Comparison of ENCODE assay signal across 12 cellular contexts in the genomic region with DNA sequence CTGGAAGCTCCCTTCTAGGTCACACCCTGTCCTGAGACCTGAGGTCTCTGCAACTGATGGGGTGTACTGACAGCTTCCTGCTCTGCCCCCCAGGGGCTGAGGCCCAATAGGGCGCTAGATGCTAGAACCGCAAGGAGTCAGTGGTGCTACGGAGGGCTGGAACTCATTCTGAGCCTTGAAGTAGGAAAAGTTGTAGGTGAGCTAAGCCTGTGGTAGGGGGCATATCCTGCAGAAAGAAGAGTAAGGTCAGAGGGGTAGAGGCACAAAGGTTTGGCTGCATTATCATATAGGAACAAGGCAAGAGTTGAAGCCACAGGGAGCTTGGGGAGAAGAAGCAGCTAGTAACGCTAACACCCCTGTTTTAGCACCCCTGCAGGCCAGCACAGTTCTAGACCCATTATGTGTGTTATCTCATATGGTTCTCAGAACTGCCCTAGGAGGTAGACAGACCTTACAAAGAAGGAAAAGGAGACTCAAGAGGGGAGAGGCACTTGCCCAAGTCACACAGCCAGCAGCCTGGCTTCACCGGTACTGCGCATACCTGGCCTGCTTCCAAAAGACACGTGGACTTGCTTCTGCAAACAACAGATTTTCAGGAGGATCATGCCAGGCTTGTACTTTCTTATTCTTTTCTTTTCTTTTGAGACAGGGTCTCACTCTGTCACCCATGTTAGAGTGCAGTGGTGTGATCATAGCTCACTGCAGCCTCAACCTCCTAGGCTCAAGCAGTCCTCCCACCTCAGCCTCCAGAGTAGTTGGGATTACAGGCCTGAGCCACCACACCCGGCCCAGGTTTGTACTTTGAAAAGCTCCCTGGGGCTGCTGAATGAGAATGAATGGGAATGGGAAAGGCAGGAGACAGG.
DNase-seq lines count a peak whose midpoint lies in the region; ATAC-seq, FAIRE-seq and TF ChIP-seq lines count a peak whose summit lies in the region.
"Had no signal": no experiment of that assay in that cellular context is flagged by ENCODE, and none has a peak within 500 bp of the region (broad histone marks: within the 10 kb centered on the region; RNA-seq: fewer than 3 reads in every experiment).

No MANE protein-coding gene starts in this region.

- no peak for FAIRE-seq in H1 (lab: Jason Lieb, UNC)
- FAIRE-seq: astrocyte had no signal

- TF ChIP-seq POLR2A in H1 (IDR thresholded peaks at IDR 0.05; ENCODE audit: control extremely low read depth in 1 of 2, low read depth in 2 of 2, low read length in 2 of 2): no peak

- H3K18ac ChIP-seq in H1 (ENCODE audit: extremely low read depth, low read length): no peak overlapping the region

- peak overlapping the region; percentile 69; the same call in 1 of the 2 replicates for H2BK20ac ChIP-seq in H1 (ENCODE audit: low read length)

- BruUV-seq in Calu3 (replicated peaks; lab: Mats Ljungman, UMichigan): no TSS peak

- peaks cover 0 to 8% (median under 1%) of the 10 kb centered on the region in 4 experiments; a peak in 3 of 7 replicates for H3K4me1 ChIP-seq in H1 (replicated peaks in 1 of 4; ENCODE audit: control insufficient read depth in 3 of 4, insufficient read depth in 4 of 4, low read length in 3 of 4)

- no peak overlapping the region for H4K8ac ChIP-seq in H1 (ENCODE audit: extremely low read depth, insufficient read depth, low read length)

- no peak overlapping the region for H4K5ac ChIP-seq in H1 (ENCODE audit: insufficient read length, low read depth, low read length)

- H2BK12ac ChIP-seq in H1 (ENCODE audit: low read depth, low read length): no peak overlapping the region

- no peak for TF ChIP-seq EP300 in H1 (IDR thresholded peaks at IDR 0.05; ENCODE audit: borderline replicate concordance in 1 of 2, low read depth in 2 of 2, low read length in 2 of 2)

- H3K56ac ChIP-seq in H1 (replicated peaks; ENCODE audit: insufficient read length, low read depth, low read length): no peak overlapping the region

- H3K36me3 Mint-ChIP-seq in Calu3 (ENCODE audit: insufficient read depth, unreplicated experiment): no peaks in the 10 kb centered on the region
- no peaks in the 10 kb centered on the region for H3K36me3 Mint-ChIP-seq in nephron progenitor cell (ENCODE audit: low read depth)

- WGBS in H1 (ENCODE audit: extremely low coverage in 1 of 2, insufficient coverage in 1 of 2, insufficient read length in 1 of 2, insufficient replicate concordance in 2 of 2, low coverage in 1 of 2, low lambda C conversion rate in 2 of 2, missing lambda C conversion rate in 1 of 2), 2 experiments: 78% methylated on average over 8 of the region's 8 CpGs; no CpG with 5 or more reads in 1 of the 2 experiments

- no peaks in the 10 kb centered on the region for H3K79me1 ChIP-seq in H1 (ENCODE audit: low read depth, low read length)

- no peaks in the 10 kb centered on the region for H3K27me3 ChIP-seq in H1 (replicated peaks in 1 of 4; ENCODE audit: control insufficient read depth in 3 of 4, extremely low read depth in 1 of 4, insufficient read depth in 3 of 4, low read length in 3 of 4)

- no peak overlapping the region for H3K4me3 Mint-ChIP-seq in Calu3 (ENCODE audit: low read depth, unreplicated experiment)
- H3K4me3 Mint-ChIP-seq in nephron progenitor cell: no peak overlapping the region
- H3K4me3 Mint-ChIP-seq: T-helper 1 cell treated with Interleukin-12 subunit alpha and Interleukin-12 subunit beta and Interleukin-4 antibody, amounts not matched to agents 30 μg/mL and 1 μg/mL, for 36 hours had no signal

- no peaks in the 10 kb centered on the region for H3K36me3 ChIP-seq in H1 (ENCODE audit: control insufficient read depth in 2 of 4, insufficient read depth in 4 of 4, low read length in 3 of 4)

- H3K4me3 ChIP-seq in H1 (ENCODE audit: extremely low read depth in 1 of 4, insufficient read depth in 2 of 4, low read depth in 3 of 4, low read length in 4 of 4): no peak overlapping the region
- H3K4me3 ChIP-seq: smooth muscle cell had no signal

- H3K9me3 Mint-ChIP-seq in Calu3 (ENCODE audit: low read depth, unreplicated experiment) (peaks cover 5% of the 10 kb centered on the region), nephron progenitor cell (peaks cover 8% of the 10 kb centered on the region)
- H3K9me3 Mint-ChIP-seq: T-helper 1 cell treated with Interleukin-12 subunit alpha and Interleukin-12 subunit beta and Interleukin-4 antibody, amounts not matched to agents 30 μg/mL and 1 μg/mL, for 36 hours had no signal

- no peak overlapping the region for H2BK5ac ChIP-seq in H1 (ENCODE audit: low read depth, low read length)

- H3K27me3 Mint-ChIP-seq in Calu3 (ENCODE audit: unreplicated experiment) (no peaks in the 10 kb centered on the region), nephron progenitor cell (ENCODE audit: low read depth, poor library complexity) (peaks cover 29% of the 10 kb centered on the region)

- no peaks in the 10 kb centered on the region for H4K20me1 ChIP-seq in H1 (replicated peaks in 1 of 2; ENCODE audit: control insufficient read depth in 1 of 2, insufficient read depth in 2 of 2, low read length in 2 of 2)

- H3K23ac ChIP-seq in H1 (ENCODE audit: insufficient read length): no peak overlapping the region

- H3K4me1 Mint-ChIP-seq in Calu3 (ENCODE audit: low read depth, unreplicated experiment) (peaks cover 29% of the 10 kb centered on the region), nephron progenitor cell (peaks cover 17% of the 10 kb centered on the region)

- no peak for TF ChIP-seq RAD21 in H1 (IDR thresholded peaks at IDR 0.05 in 1 of 2, conservative IDR thresholded peaks at IDR 0.05 in 1 of 2; ENCODE audit: low read depth in 2 of 2, low read length in 2 of 2)

- no peak for TF ChIP-seq CTCF in Calu3 (IDR thresholded peaks at IDR 0.05; ENCODE audit: unreplicated experiment)
- TF ChIP-seq CTCF in H1 (IDR thresholded peaks at IDR 0.05; ENCODE audit: control extremely low read depth in 1 of 3, insufficient read depth in 1 of 3, low read depth in 1 of 3, low read length in 3 of 3): no peak
- TF ChIP-seq CTCF in nephron progenitor cell (IDR thresholded peaks at IDR 0.05): no peak

- H3K9me3 ChIP-seq in H1 (ENCODE audit: insufficient read depth in 2 of 2, low read depth in 1 of 2, low read length in 1 of 2): no peaks in the 10 kb centered on the region

- peak overlapping the region; percentile 8 for H3K27ac Mint-ChIP-seq in Calu3 (ENCODE audit: unreplicated experiment)
- H3K27ac Mint-ChIP-seq in nephron progenitor cell: peak overlapping the region; percentile 55
- H3K27ac Mint-ChIP-seq: T-helper 1 cell treated with Interleukin-12 subunit alpha and Interleukin-12 subunit beta and Interleukin-4 antibody, amounts not matched to agents 30 μg/mL and 1 μg/mL, for 36 hours had no signal

- H3K4me2 ChIP-seq in H1 (ENCODE audit: insufficient read depth in 1 of 2, low read depth in 2 of 2, low read length in 2 of 2): no peak overlapping the region
- H3K4me2 ChIP-seq: smooth muscle cell had no signal

- H2BK15ac ChIP-seq in H1 (ENCODE audit: low read length): 0 out of 2 replicates have a peak overlapping the region, but pooled peaks have one; percentile 41

- H2AFZ ChIP-seq in H1 (ENCODE audit: low read length): no peak overlapping the region

- ATAC-seq in HG03442 (IDR thresholded peaks at IDR 0.05; ENCODE audit: unreplicated experiment) (no peak), HG02938 (IDR thresholded peaks at IDR 0.05; ENCODE audit: unreplicated experiment) (no peak)

- H3K9ac ChIP-seq in H1 (replicated peaks in 1 of 4; ENCODE audit: extremely low read depth in 1 of 4, low read depth in 3 of 4, low read length in 3 of 4): no peak overlapping the region

- H3K4ac ChIP-seq in H1 (replicated peaks; ENCODE audit: insufficient read length, low read depth, low read length): no peak overlapping the region

- no peaks in the 10 kb centered on the region for H3K79me2 ChIP-seq in H1 (ENCODE audit: control insufficient read depth in 1 of 2, insufficient read depth in 2 of 2, low read length in 2 of 2)

- H2AK5ac ChIP-seq in H1 (ENCODE audit: low read depth, low read length): peak overlapping the region; percentile 53; the same call in 1 of the 2 replicates

- POLR2A ChIA-PET in H1 (lab: Charles Lee; ENCODE audit: partially characterized antibody): interaction anchor here (0.8 to 1.5 kb wide), 3 partner anchors 14 to 23 kb away, joined by 3 to 4 read pairs (median 3); no protein-coding TSS in a partner anchor

- peak; percentile 75 for DNase-seq in Calu3
- DNase-seq in NCI-H2029 treated with DMSO at 0.1 percent for 48 hours (lab: John Stamatoyannopoulos, UW): peak; percentile 21
- DNase-seq in H1 (ENCODE audit: low read depth in 1 of 2, low spot score in 2 of 2): peak in 1 of 2 experiments; percentile 36
- no peak for DNase-seq in nephron progenitor cell
- no peak for DNase-seq in COR-L47 (lab: John Stamatoyannopoulos, UW)
- DNase-seq in NCI-H2107 (lab: John Stamatoyannopoulos, UW): no peak
- DNase-seq: NCI-H1930 had no signal

- CTCF ChIA-PET in Calu3 (lab: Charles Lee) (interaction anchor here (1.2 to 1.3 kb wide), 2 partner anchors 10 to 20 kb away, joined by 3 to 5 read pairs; no protein-coding TSS in a partner anchor), H1 (lab: Charles Lee; ENCODE audit: partially characterized antibody) (interaction anchor here (0.6 to 11.1 kb wide), 20 partner anchors 9 to 304 kb away, joined by 3 to 103 read pairs (median 3); no protein-coding TSS in a partner anchor)

- no peak overlapping the region for H3K27ac ChIP-seq in H1 (ENCODE audit: low read depth, low read length)

- H2BK120ac ChIP-seq in H1 (replicated peaks; ENCODE audit: low read depth, low read length): no peak overlapping the region

- intact Hi-C loops in Calu3 (cut with micrococcal nuclease; ENCODE audit: unreplicated experiment): no loop called here

- H3K14ac ChIP-seq in H1 (ENCODE audit: insufficient read length): no peak overlapping the region

- no peak overlapping the region for H4K91ac ChIP-seq in H1 (replicated peaks; ENCODE audit: insufficient read length, low read length)

- H3K23me2 ChIP-seq in H1 (ENCODE audit: low read depth, low read length): no peaks in the 10 kb centered on the region

TF ChIP-seq in H1, 55 proteins besides CTCF, POLR2A, EP300 and RAD21 (continues in another document):
- no peak for TF ChIP-seq FOSL1 (IDR thresholded peaks at IDR 0.05; ENCODE audit: insufficient read depth, low read depth, low read length)
- TF ChIP-seq PHF8 (conservative IDR thresholded peaks at IDR 0.05; ENCODE audit: low read depth, low read length): no peak
- TF ChIP-seq E2F6 (IDR thresholded peaks at IDR 0.05): no peak
- no peak for TF ChIP-seq TAF1 (IDR thresholded peaks at IDR 0.05; ENCODE audit: low read depth, low read length)

Comparison
In these comparisons a context has a peak if more than half of its experiments do, and no peak if none do; other contexts are left out.
1. DNase-seq: peak in Calu3 (single experiment) and NCI-H2029 treated with DMSO at 0.1 percent for 48 hours (single experiment); none in nephron progenitor cell (single experiment), COR-L47 (single experiment) and NCI-H2107 (single experiment).